Comparison of ENCODE assay signal across 21 cellular contexts in the genomic region with DNA sequence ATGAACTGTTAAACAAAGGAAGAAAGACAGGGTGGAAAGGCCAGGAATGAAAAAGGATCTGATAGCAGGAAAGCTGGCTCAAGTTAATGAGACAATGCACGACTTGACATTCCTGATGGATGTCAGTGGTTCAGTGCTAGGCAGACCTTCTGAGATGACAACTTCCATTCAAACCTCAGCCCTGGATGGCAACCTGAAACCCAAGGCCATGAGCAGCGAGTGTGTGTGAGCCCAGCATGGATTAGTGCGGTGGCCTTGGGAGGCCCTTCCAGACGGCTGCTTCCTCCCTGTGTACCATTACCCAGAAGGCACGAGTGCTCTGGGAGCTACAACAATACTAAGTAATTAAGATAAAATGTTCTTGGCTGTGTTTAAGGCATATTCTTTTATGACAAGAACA. TPM values are rescaled to one million over a fixed set of nuclear protein-coding genes. Genes with fewer than 3 reads are reported as not detected.
"Had no signal": no experiment of that assay in that cellular context is flagged by ENCODE, and none has a peak within 500 bp of the region (broad histone marks: within the 10 kb centered on the region; RNA-seq: fewer than 3 reads in every experiment).

No MANE protein-coding gene starts in this region.

- H3K4me1 ChIP-seq: colonic mucosa, tibial artery, uterus had no signal

- H2AFZ ChIP-seq: hepatocyte, parathyroid adenoma had no signal

- DNase-seq: activated B cell treated with CpG ODN at 0.5 μM for 24 hours; activated CD8-positive, alpha-beta memory T cell treated with anti-CD3 and anti-CD28 coated beads, Interleukin-2, amount 50 U/mL, for 48 hours; activated gamma-delta T cell; activated T-cell treated with anti-CD3 and anti-CD28 coated beads, Interleukin-2, amount 50 U/mL, for 72 hours; amniotic stem cell; central memory CD4-positive, alpha-beta T cell; colonic mucosa; esophagus squamous epithelium; mesenchymal stem cell; retina; stimulated activated CD4-positive, alpha-beta T cell treated with anti-CD3 and anti-CD28 coated beads, Interleukin-15, amount 100 ng/mL, for 24 hours; stimulated activated CD4-positive, alpha-beta T cell treated with anti-CD3 and anti-CD28 coated beads, Interleukin-4, amount 100 ng/mL, for 1 hour; stimulated activated naive B cell treated with anti-CD40 and anti-IgM and Interleukin-4, amounts not matched to agents 10 μg/mL and 1 μg/mL and 100 μg/mL, for 72 hours; tibial artery; uterus had no signal

- H3K4me2 ChIP-seq: hepatocyte had no signal

- H3K4me3 ChIP-seq: colonic mucosa, esophagus squamous epithelium, hepatocyte, skin epidermis, tibial artery, uterus had no signal

- H3K27ac ChIP-seq: colonic mucosa, hepatocyte, parathyroid adenoma, skin epidermis, tibial artery, uterus had no signal

- H3K27me3 ChIP-seq: colonic mucosa, esophagus squamous epithelium, hepatocyte, uterus had no signal

- H3K79me2 ChIP-seq: hepatocyte, parathyroid adenoma had no signal

- ATAC-seq: activated naive CD4-positive, alpha-beta T cell treated with anti-CD3 and anti-CD28 coated beads, Interleukin-2, amount 50 U/mL, for 72 hours; activated T-cell treated with anti-CD3 and anti-CD28 coated beads, Interleukin-2, amount 50 U/mL, for 72 hours; stimulated activated naive B cell treated with anti-CD40 and anti-IgM and Interleukin-4, amounts not matched to agents 10 μg/mL and 1 μg/mL and 100 μg/mL, for 72 hours had no signal

- FAIRE-seq: keratinocyte, TTC549 had no signal

- H3K9me3 ChIP-seq: colonic mucosa, esophagus squamous epithelium, tibial artery, uterus had no signal

- H3K36me3 ChIP-seq: colonic mucosa, esophagus squamous epithelium, tibial artery, uterus had no signal

RNA-seq across cellular contexts. Expression of a gene that starts 18.8 kb away (rescaled TPM):
- total RNA-seq: activated B cell treated with CpG ODN at 0.5 μM for 24 hours; activated T-cell treated with anti-CD3 and anti-CD28 coated beads, Interleukin-2, amount 50 U/mL, for 72 hours had no signal
